Comparison of ENCODE assay signal across 22 cellular contexts in genomic region chr9:117526674-117527073, GRCh38.
DNase-seq lines count a peak whose midpoint lies in the region; ATAC-seq lines count a peak whose summit lies in the region.
"Had no signal": no experiment of that assay in that cellular context is flagged by ENCODE, and none has a peak within 500 bp of the region (broad histone marks: within the 10 kb centered on the region; RNA-seq: fewer than 3 reads in every experiment).

No MANE protein-coding gene starts in this region.

- DNase-seq in NCI-H2107 treated with DMSO at 0.1 percent for 48 hours (lab: John Stamatoyannopoulos, UW; ENCODE audit: unreplicated experiment) = peak; percentile 46
- DNase-seq in NCI-H2107 (lab: John Stamatoyannopoulos, UW) = no peak
- peak; percentile 66 for DNase-seq in DMS53 treated with DMSO at 0.1 percent for 48 hours (lab: John Stamatoyannopoulos, UW; ENCODE audit: unreplicated experiment)
- peak; percentile 5 for DNase-seq in NCI-H2196 (lab: John Stamatoyannopoulos, UW; ENCODE audit: unreplicated experiment)
- DNase-seq in NCI-H774 (lab: John Stamatoyannopoulos, UW) = peak; percentile 52
- DNase-seq in stimulated activated CD4-positive, alpha-beta T cell treated with anti-CD3 and anti-CD28 coated beads, Interleukin-4, amount 100 ng/mL, for 1 hour = no peak
- DNase-seq: AML-193; C1 segment of cervical spinal cord; Calu3; CD8-positive, alpha-beta memory T cell; DMS153; GDM1; MM.1S; NCI-H187; NCI-H226; NCI-H526 treated with DMSO at 0.1 percent for 48 hours; Peyer's patch; SJCRH30; T-helper 1 cell had no signal

- no peak for ATAC-seq in HG03025 (IDR thresholded peaks at IDR 0.05; ENCODE audit: low FRiP score, unreplicated experiment)
- ATAC-seq: GM23338, K562 had no signal

Comparison
In these comparisons a context has a peak if more than half of its experiments do, and no peak if none do; other contexts are left out.
1. DNase-seq: peak in NCI-H2107 treated with DMSO at 0.1 percent for 48 hours (single experiment), DMS53 treated with DMSO at 0.1 percent for 48 hours (single experiment), NCI-H2196 (single experiment) and NCI-H774 (single experiment); none in NCI-H2107 (single experiment) and stimulated activated CD4-positive, alpha-beta T cell treated with anti-CD3 and anti-CD28 coated beads, Interleukin-4, amount 100 ng/mL, for 1 hour (single experiment).